20 cellular contexts compared by ENCODE assay signal in the genomic region with DNA sequence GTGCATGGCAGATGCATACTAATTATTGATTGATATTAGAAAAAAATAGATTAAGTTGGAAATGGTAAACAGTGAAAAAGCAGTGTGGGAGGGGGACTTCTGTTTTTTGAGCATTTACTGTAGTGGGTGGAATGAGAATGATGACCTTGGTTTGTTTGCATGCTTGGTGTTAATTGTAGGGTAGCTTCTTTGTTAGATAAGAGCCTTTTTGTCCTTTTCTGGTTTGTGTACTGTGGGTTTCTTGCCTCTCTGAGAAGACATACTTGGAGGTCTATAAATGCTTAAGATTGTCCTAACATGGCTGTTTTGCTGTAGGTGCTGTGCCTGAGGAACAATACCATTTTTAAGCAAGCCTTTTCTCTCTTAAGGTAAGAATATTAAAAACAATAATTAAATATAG. TPM values are rescaled to one million over a fixed set of nuclear protein-coding genes. Genes with fewer than 3 reads are reported as not detected.
DNase-seq lines count a peak whose midpoint lies in the region; ATAC-seq and TF ChIP-seq lines count a peak whose summit lies in the region.
"Had no signal": no experiment of that assay in that cellular context is flagged by ENCODE, and none has a peak within 500 bp of the region (broad histone marks: within the 10 kb centered on the region; RNA-seq: fewer than 3 reads in every experiment).

No MANE protein-coding gene starts in this region.

- no peak overlapping the region for H3K27ac ChIP-seq in HEK293 (ENCODE audit: extremely low read depth, low read depth, low read length)
- H3K27ac ChIP-seq in gastrocnemius medialis: no peak overlapping the region

- no peaks in the 10 kb centered on the region for H3K4me1 Mint-ChIP-seq in nephron progenitor cell

- H3K27me3 Mint-ChIP-seq in nephron progenitor cell (ENCODE audit: low read depth, poor library complexity): no peaks in the 10 kb centered on the region
- H3K27me3 Mint-ChIP-seq: T-cell had no signal

- POLR2A ChIA-PET in HEK293 (lab: Yijun Ruan, JAX): no interaction called here

- H3K36me3 ChIP-seq in HEK293 (ENCODE audit: control insufficient read depth in 2 of 2, insufficient read depth in 1 of 2, low read length in 2 of 2) (peaks cover 0 to 6% of the 10 kb centered on the region in 2 experiments; a peak in 1 of 3 replicates), gastrocnemius medialis (peaks cover 0 to 6% of the 10 kb centered on the region in 2 donors)

- CTCF ChIA-PET in HEK293 (lab: Yijun Ruan, JAX): interaction anchor here (0.7 kb wide), 2 partner anchors 145 to 1137 kb away, joined by 3 read pairs; no protein-coding TSS in a partner anchor

- no peaks in the 10 kb centered on the region for H3K9me3 Mint-ChIP-seq in nephron progenitor cell
- H3K9me3 Mint-ChIP-seq: CD8-positive, alpha-beta T cell; HFFc6; T-cell had no signal

- TF ChIP-seq CTCF in HEK293 (tag by site-specific recombination; IDR thresholded peaks at IDR 0.05): no peak
- no peak for TF ChIP-seq CTCF in nephron progenitor cell (IDR thresholded peaks at IDR 0.05)
- no peak for TF ChIP-seq CTCF in gastrocnemius medialis (IDR thresholded peaks at IDR 0.05 in 4 of 5, conservative IDR thresholded peaks at IDR 0.05 in 1 of 5)

- H3K4me3 ChIP-seq in HEK293 (ENCODE audit: low read depth, low read length) (no peak overlapping the region), gastrocnemius medialis (no peak overlapping the region)

- DNase-seq in NCI-H748 (lab: John Stamatoyannopoulos, UW; ENCODE audit: unreplicated experiment): peak; percentile 5
- DNase-seq in NCI-H748 treated with DMSO at 0.1 percent for 48 hours (lab: John Stamatoyannopoulos, UW): no peak
- DNase-seq in NCI-H69 (lab: John Stamatoyannopoulos, UW): peak; percentile 48
- DNase-seq in nephron progenitor cell: no peak
- DNase-seq in SHP77 (lab: John Stamatoyannopoulos, UW): no peak
- no peak for DNase-seq in gastrocnemius medialis
- DNase-seq: 8988T; AML-193; C1 segment of cervical spinal cord; Calu3; CD8-positive, alpha-beta T cell; DMS153; HFFc6; Kasumi-1; NCI-H1930; NCI-H524 treated with DMSO at 0.1 percent for 48 hours; T-cell had no signal

- intact Hi-C loops in gastrocnemius medialis (cut with DNase I; ENCODE audit: low total_unique reads): no loop called here

- H3K4me1 ChIP-seq in HEK293 (ENCODE audit: control insufficient read depth, insufficient read depth, low read length) (no peaks in the 10 kb centered on the region), gastrocnemius medialis (no peaks in the 10 kb centered on the region)

- H3K27me3 ChIP-seq in gastrocnemius medialis: no peaks in the 10 kb centered on the region

- TF ChIP-seq POLR2A in gastrocnemius medialis (IDR thresholded peaks at IDR 0.05): no peak

- no peak overlapping the region for H3K4me3 Mint-ChIP-seq in nephron progenitor cell
- H3K4me3 Mint-ChIP-seq: CD8-positive, alpha-beta T cell; HFFc6; T-cell had no signal

- no peaks in the 10 kb centered on the region for H3K9me3 ChIP-seq in HEK293 (ENCODE audit: control insufficient read depth, insufficient read depth, low read depth, low read length)
- H3K9me3 ChIP-seq in gastrocnemius medialis: no peaks in the 10 kb centered on the region

- peaks cover 33% of the 10 kb centered on the region for H3K36me3 Mint-ChIP-seq in nephron progenitor cell (ENCODE audit: low read depth)

- H3K27ac Mint-ChIP-seq in nephron progenitor cell: peak overlapping the region; percentile 68
- H3K27ac Mint-ChIP-seq: CD8-positive, alpha-beta T cell; HFFc6; T-cell had no signal

- ATAC-seq in gastrocnemius medialis: no peak
- no peak for ATAC-seq in GM19455 (IDR thresholded peaks at IDR 0.05; ENCODE audit: unreplicated experiment)
- ATAC-seq: CD8-positive, alpha-beta T cell; SK-N-SH treated with all-trans-retinoic acid at 6 μM for 48 hours; T-cell had no signal

- in situ Hi-C loops in gastrocnemius medialis (cut with MboI; ENCODE audit: low sequenced_read_pairs in 4 of 4): no loop called here

TF ChIP-seq in HEK293, 187 proteins besides CTCF, POLR2A, EP300 and RAD21:
- TF ChIP-seq ZNF776 (tag by site-specific recombination; IDR thresholded peaks at IDR 0.05; ENCODE audit: borderline replicate concordance): no peak
- no peak for TF ChIP-seq PRDM1 (tag by site-specific recombination; IDR thresholded peaks at IDR 0.05)
- peak; percentile 81 for TF ChIP-seq SP7 (tag by site-specific recombination; IDR thresholded peaks at IDR 0.05)

RNA-seq across cellular contexts. Expression of a gene that starts 17.0 kb away (rescaled TPM):
- total RNA-seq in gastrocnemius medialis: 10 to 100 TPM in 3 of 4 donors, 1 to 10 TPM in 1; 9.0 to 29.1 (median 13.4) TPM

RNA-seq across cellular contexts. Expression of a gene that starts 43.8 kb away (rescaled TPM):
- total RNA-seq in gastrocnemius medialis: 100 to 1,000 TPM in 3 of 4 donors, 10 to 100 TPM in 1; 95.5 to 124 (median 110) TPM

Comparison
In these comparisons a context has a peak if more than half of its experiments do, and no peak if none do; other contexts are left out.
1. DNase-seq: peak in NCI-H748 (single experiment) and NCI-H69 (single experiment); none in NCI-H748 treated with DMSO at 0.1 percent for 48 hours (single experiment), nephron progenitor cell (single experiment), SHP77 (0 of 2) and gastrocnemius medialis (0 of 2).